Comparison of ENCODE assay signal across 8 cellular contexts in the genomic region with DNA sequence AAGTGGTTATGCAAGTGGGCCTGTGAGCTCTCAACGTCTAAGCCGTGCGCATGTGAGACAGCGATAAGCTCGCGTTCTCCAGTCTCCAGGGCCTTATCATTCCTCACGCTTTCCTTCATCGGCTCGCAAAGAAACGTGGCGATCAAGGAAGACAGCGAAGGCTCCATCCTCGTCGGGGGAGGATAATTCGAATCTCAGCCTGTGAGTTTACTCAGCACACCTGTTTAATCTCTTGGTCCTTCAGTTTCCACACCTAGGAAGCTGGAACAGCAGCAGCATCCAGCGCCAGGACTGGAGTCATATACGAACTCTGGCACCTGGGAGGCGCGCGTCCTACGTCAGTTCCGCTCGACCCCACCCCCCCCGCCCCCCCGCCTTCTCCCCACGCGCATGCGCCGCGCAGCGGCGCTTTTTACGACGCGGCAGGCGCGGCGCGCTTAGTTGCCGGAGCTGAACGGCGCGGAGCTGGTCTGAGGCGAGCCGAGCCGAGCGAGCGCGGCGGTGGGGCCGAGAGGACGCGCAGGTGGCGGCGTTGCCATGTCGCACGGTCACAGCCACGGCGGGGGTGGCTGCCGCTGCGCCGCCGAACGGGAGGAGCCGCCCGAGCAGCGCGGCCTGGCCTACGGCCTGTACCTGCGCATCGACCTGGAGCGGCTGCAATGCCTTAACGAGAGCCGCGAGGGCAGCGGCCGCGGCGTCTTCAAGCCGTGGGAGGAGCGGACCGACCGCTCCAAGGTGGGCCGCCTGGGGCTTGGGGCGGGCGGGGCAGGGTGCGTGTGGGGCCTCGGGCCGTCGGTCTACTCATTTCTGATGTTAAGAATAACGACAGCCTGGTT. TPM values are rescaled to one million over a fixed set of nuclear protein-coding genes. Genes with fewer than 3 reads are reported as not detected.
A peak's percentile ranks its signal among the peaks of the same experiment; 100 is the strongest.
DNase-seq lines count a peak whose midpoint lies in the region; ATAC-seq and TF ChIP-seq lines count a peak whose summit lies in the region.

A gene with protein sequence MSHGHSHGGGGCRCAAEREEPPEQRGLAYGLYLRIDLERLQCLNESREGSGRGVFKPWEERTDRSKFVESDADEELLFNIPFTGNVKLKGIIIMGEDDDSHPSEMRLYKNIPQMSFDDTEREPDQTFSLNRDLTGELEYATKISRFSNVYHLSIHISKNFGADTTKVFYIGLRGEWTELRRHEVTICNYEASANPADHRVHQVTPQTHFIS (plus strand): TSS at position 440 of the 836 bp plus-strand sequence. CDS start 98 bp downstream, at position 538.

- POLR2A ChIA-PET in HCT116 (lab: Charles Lee): interaction anchor here (0.6 to 3.5 kb wide), 10 partner anchors 11 to 183 kb away, joined by 3 to 30 read pairs (median 3); a partner anchor contains a TSS

- no peak for TF ChIP-seq RAD21 in HCT116 (IDR thresholded peaks at IDR 0.05; ENCODE audit: low read depth)

- no peak for TF ChIP-seq EP300 in gastroesophageal sphincter (IDR thresholded peaks at IDR 0.05)

- H3K4me1 ChIP-seq in HCT116 (ENCODE audit: control insufficient read depth in 1 of 2, insufficient read depth in 2 of 2, low read length in 2 of 2) (peaks cover 18 to 21% of the 10 kb centered on the region in 2 experiments), gastroesophageal sphincter (peaks cover 0 to 55% (median 15%) of the 10 kb centered on the region in 3 donors)

- WGBS in gastroesophageal sphincter (ENCODE audit: low coverage in 1 of 2), 2 donors: 0% methylated on average over 12 of the region's 91 CpGs; no CpG with 5 or more reads in 1 of the 2 donors

- CTCF ChIA-PET in HCT116 (lab: Charles Lee): interaction anchor here (0.6 to 2.9 kb wide), 5 partner anchors 12 to 138 kb away, joined by 3 to 9 read pairs (median 3); no protein-coding TSS in a partner anchor

- peaks cover 11% of the 10 kb centered on the region; the same call in 1 of the 2 replicates for H4K20me1 ChIP-seq in HCT116 (ENCODE audit: insufficient read depth)

- RAD21 ChIA-PET in HCT116 (lab: Charles Lee; ENCODE audit: low non-redundant PET in 1 of 2, low total read pairs in 2 of 2, uncharacterized antibody in 2 of 2, unreplicated experiment in 2 of 2): interaction anchor here (0.6 to 0.7 kb wide), 2 partner anchors 29 kb away, joined by 3 read pairs; no protein-coding TSS in a partner anchor

- H3K27ac ChIP-seq in HCT116 (ENCODE audit: low read depth, low read length) (peak within 1 kb of the TSS; percentile 75), gastroesophageal sphincter (peak within 1 kb of the TSS; percentile 76 to 95 (median 91)), substantia nigra (ENCODE audit: low read depth, low read length, poor library complexity, severe bottlenecking) (peak within 1 kb of the TSS; percentile 86)

- intact Hi-C loops in HCT116 (cut with micrococcal nuclease): loop anchor here (1.0 kb wide), 1 partner anchor 22 kb away; a partner anchor contains a TSS

- TF ChIP-seq CTCF in HCT116 (IDR thresholded peaks at IDR 0.05 in 2 of 3, conservative IDR thresholded peaks at IDR 0.05 in 1 of 3; ENCODE audit: borderline replicate concordance in 1 of 3, insufficient read depth in 1 of 3, low read depth in 2 of 3, low read length in 2 of 3): no peak
- peak in 1 of 4 experiments; percentile 9 for TF ChIP-seq CTCF in gastroesophageal sphincter (IDR thresholded peaks at IDR 0.05)

- H3K4me2 ChIP-seq in HCT116 (ENCODE audit: low read length): peak within 1 kb of the TSS; percentile 84

- peak within 1 kb of the TSS; percentile 90 for H3K9ac ChIP-seq in HCT116 (ENCODE audit: low read length)

- ATAC-seq in HCT116: peak; percentile 84
- peak; percentile 94 for ATAC-seq in gastroesophageal sphincter

- DNase-seq in EL (peak; percentile 83), HCT116 (ENCODE audit: low read depth, low spot score) (peak; percentile 76), NCI-H1048 (lab: John Stamatoyannopoulos, UW) (peak; percentile 65), SK-N-DZ (ENCODE audit: low spot score) (peak; percentile 85), non-pigmented ciliary epithelial cell (ENCODE audit: low read depth) (peak; percentile 38), substantia nigra (lab: John Stamatoyannopoulos, UW) (peak in 47 of 49 donors; percentile 39 to 86 (median 65))
- DNase-seq in activated naive CD4-positive, alpha-beta T cell treated with Interleukin-2 at 50 U/mL for 16 hours: peak; percentile 81

- peak within 1 kb of the TSS; percentile 98 to 99 for H3K4me3 ChIP-seq in HCT116 (replicated peaks in 1 of 2; ENCODE audit: low read depth in 1 of 2, low read length in 2 of 2)
- peak within 1 kb of the TSS; percentile 73 to 99 for H3K4me3 ChIP-seq in gastroesophageal sphincter

- no peak within 1 kb of the TSS for H2AFZ ChIP-seq in HCT116 (ENCODE audit: low read depth, low read length, poor library complexity, severe bottlenecking)

- BruUV-seq in HCT116 (replicated peaks; lab: Mats Ljungman, UMichigan): no TSS peak

- TF ChIP-seq POLR2A in HCT116 (IDR thresholded peaks at IDR 0.05; ENCODE audit: borderline replicate concordance, extremely low read depth, insufficient read depth, insufficient read length) (peak; percentile 64), gastroesophageal sphincter (IDR thresholded peaks at IDR 0.05) (peak; percentile 84 to 87)

- H3K27me3 ChIP-seq in HCT116 (ENCODE audit: insufficient read depth, low read length) (no peaks in the 10 kb centered on the region), gastroesophageal sphincter (no peaks in the 10 kb centered on the region)

- H3K36me3 ChIP-seq in HCT116 (ENCODE audit: control insufficient read depth in 1 of 2, insufficient read depth in 2 of 2, low read length in 2 of 2) (peaks cover 7 to 14% of the 10 kb centered on the region in 2 experiments; a peak in 3 of 4 replicates), gastroesophageal sphincter (peaks cover 0 to 33% of the 10 kb centered on the region in 2 donors)

- no peaks in the 10 kb centered on the region for H3K9me3 ChIP-seq in HCT116 (ENCODE audit: control insufficient read depth in 1 of 2, insufficient read depth in 1 of 2, low read depth in 1 of 2, low read length in 2 of 2)
- H3K9me3 ChIP-seq in gastroesophageal sphincter: no peaks in the 10 kb centered on the region

- H3K79me2 ChIP-seq in HCT116 (ENCODE audit: insufficient read depth, low read length): peaks cover 72% of the 10 kb centered on the region

- H3K9me2 ChIP-seq in HCT116 (ENCODE audit: insufficient read depth): no peaks in the 10 kb centered on the region

TF ChIP-seq in HCT116, 20 proteins besides CTCF, POLR2A, EP300 and RAD21:
- TF ChIP-seq FOSL1 (IDR thresholded peaks at IDR 0.05; ENCODE audit: low read depth) (no peak), SIN3A (IDR thresholded peaks at IDR 0.05; ENCODE audit: low read depth) (peak; percentile 92), ZFX (IDR thresholded peaks at IDR 0.05) (peak; percentile 96), POLR2AphosphoS5 (IDR thresholded peaks at IDR 0.05; ENCODE audit: low read depth, low read length) (peak; percentile 96), SRF (IDR thresholded peaks at IDR 0.05; ENCODE audit: low read depth) (0 out of 2 replicates have a peak, but pooled peaks have one; percentile 46), YY1 (IDR thresholded peaks at IDR 0.05; ENCODE audit: extremely low read depth, insufficient replicate concordance, low read depth, low read length) (peak; percentile 37), TCF7L2 (IDR thresholded peaks at IDR 0.05; ENCODE audit: borderline replicate concordance, extremely low read depth, insufficient read depth, insufficient read length) (peak; percentile 41), SP1 (IDR thresholded peaks at IDR 0.05; ENCODE audit: low read depth) (no peak)
- TF ChIP-seq, protein P1, sequence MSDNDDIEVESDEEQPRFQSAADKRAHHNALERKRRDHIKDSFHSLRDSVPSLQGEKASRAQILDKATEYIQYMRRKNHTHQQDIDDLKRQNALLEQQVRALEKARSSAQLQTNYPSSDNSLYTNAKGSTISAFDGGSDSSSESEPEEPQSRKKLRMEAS (IDR thresholded peaks at IDR 0.05): peak; percentile 57; the same call in 1 of the 2 replicates
TF ChIP-seq in HCT116: peak in this region for 7.

RNA-seq across cellular contexts. Expression of the gene that starts here (rescaled TPM):
- total RNA-seq in HCT116 (2021; ENCODE audit: unreplicated experiment) (57.2 TPM), gastroesophageal sphincter (10 to 100 TPM; 56.3 to 77.6 (median 60.8) TPM)
- 30.0 and 36.7 TPM in 2 replicates for polyA plus RNA-seq in HCT116 (2012)
- 71.0 and 87.6 TPM in 2 replicates for polyA plus RNA-seq in SK-N-DZ (2014; cell fraction: cytosol; rRNA removed)
- 45.2 and 47.9 TPM in 2 replicates for polyA plus RNA-seq in SK-N-DZ (2014; cell fraction: nucleus; rRNA removed)

Comparison
In these comparisons a context has a peak if more than half of its experiments do, and no peak if none do; other contexts are left out.
1. Peak in every context shown above with its lines: DNase-seq, ATAC-seq, H3K4me3 ChIP-seq and H3K27ac ChIP-seq.